In genomic region chr12:47822863-47823262, GRCh38 we compare ENCODE assay signal across 1 cellular context.
TF ChIP-seq lines count a peak whose summit lies in the region.

No MANE protein-coding gene starts in this region.

TF ChIP-seq in IMR-90, 13 proteins besides CTCF, POLR2A, EP300 and RAD21:
- TF ChIP-seq MAZ (IDR thresholded peaks at IDR 0.05; ENCODE audit: borderline replicate concordance, low read depth, low read length) (no peak), BHLHE40 (IDR thresholded peaks at IDR 0.05; ENCODE audit: low read depth, low read length) (no peak), NFE2L2 (IDR thresholded peaks at IDR 0.05; ENCODE audit: low read depth, low read length) (no peak), CEBPB (IDR thresholded peaks at IDR 0.05; ENCODE audit: low read depth, low read length) (no peak), MAFK (IDR thresholded peaks at IDR 0.05; ENCODE audit: low read depth, low read length) (no peak), CHD1 (IDR thresholded peaks at IDR 0.05; ENCODE audit: low read depth, low read length) (no peak), FOS (IDR thresholded peaks at IDR 0.05; ENCODE audit: low read depth, low read length) (no peak), RCOR1 (IDR thresholded peaks at IDR 0.05; ENCODE audit: insufficient replicate concordance, low read length) (no peak), ELK1 (IDR thresholded peaks at IDR 0.05; ENCODE audit: borderline replicate concordance, low read depth, low read length) (no peak), MXI1 (IDR thresholded peaks at IDR 0.05; ENCODE audit: borderline replicate concordance, low read depth, low read length) (no peak), SMC3 (IDR thresholded peaks at IDR 0.05; ENCODE audit: low read depth, low read length) (no peak), RFX5 (IDR thresholded peaks at IDR 0.05; ENCODE audit: low read depth, low read length) (no peak)
- TF ChIP-seq, protein P1, sequence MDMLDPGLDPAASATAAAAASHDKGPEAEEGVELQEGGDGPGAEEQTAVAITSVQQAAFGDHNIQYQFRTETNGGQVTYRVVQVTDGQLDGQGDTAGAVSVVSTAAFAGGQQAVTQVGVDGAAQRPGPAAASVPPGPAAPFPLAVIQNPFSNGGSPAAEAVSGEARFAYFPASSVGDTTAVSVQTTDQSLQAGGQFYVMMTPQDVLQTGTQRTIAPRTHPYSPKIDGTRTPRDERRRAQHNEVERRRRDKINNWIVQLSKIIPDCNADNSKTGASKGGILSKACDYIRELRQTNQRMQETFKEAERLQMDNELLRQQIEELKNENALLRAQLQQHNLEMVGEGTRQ (IDR thresholded peaks at IDR 0.05; ENCODE audit: low read depth, low read length) = no peak
